Comparison of ENCODE assay signal across 20 cellular contexts in the genomic region with DNA sequence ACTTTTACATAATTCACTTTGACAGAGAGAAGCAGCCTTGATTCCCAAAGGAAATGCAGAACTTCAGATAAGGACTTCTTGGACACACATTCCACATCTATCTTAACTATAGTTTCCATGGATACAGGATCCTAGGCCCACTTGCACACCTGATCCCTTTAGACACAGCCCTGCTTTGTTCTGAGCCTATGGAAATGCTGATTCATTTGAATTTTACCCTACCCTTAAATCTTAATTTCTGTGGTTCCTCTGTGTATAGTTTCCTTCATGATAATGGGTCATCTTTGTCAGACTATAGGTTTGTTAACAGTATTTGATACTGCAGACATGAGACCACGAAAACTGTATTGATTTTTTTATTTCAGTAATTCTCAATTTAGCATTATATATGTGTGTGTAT.
DNase-seq lines count a peak whose midpoint lies in the region; ATAC-seq, FAIRE-seq and TF ChIP-seq lines count a peak whose summit lies in the region.
"Had no signal": no experiment of that assay in that cellular context is flagged by ENCODE, and none has a peak within 500 bp of the region (broad histone marks: within the 10 kb centered on the region; RNA-seq: fewer than 3 reads in every experiment).

No MANE protein-coding gene starts in this region.

- TF ChIP-seq CTCF in HFFc6 (IDR thresholded peaks at IDR 0.05) (no peak), K562 (IDR thresholded peaks at IDR 0.05 in 2 of 3, conservative IDR thresholded peaks at IDR 0.05 in 1 of 3; ENCODE audit: insufficient read depth in 2 of 3, low read depth in 1 of 3, low read length in 3 of 3) (no peak)

- TF ChIP-seq POLR2A in K562 (conservative IDR thresholded peaks at IDR 0.05): no peak

- H4K20me1 ChIP-seq in K562 (replicated peaks; ENCODE audit: control insufficient read depth, insufficient read depth, low read length): no peaks in the 10 kb centered on the region

- H3K79me2 ChIP-seq in K562 (ENCODE audit: control insufficient read depth, insufficient read depth, low read length): no peaks in the 10 kb centered on the region

- no peaks in the 10 kb centered on the region for H3K9me3 Mint-ChIP-seq in activated T-cell treated with anti-CD3 and anti-CD28 coated beads, Interleukin-2, amount 50 U/mL, for 24 hours
- H3K9me3 Mint-ChIP-seq in HFFc6: no peaks in the 10 kb centered on the region
- no peaks in the 10 kb centered on the region for H3K9me3 Mint-ChIP-seq in natural killer cell treated with Interleukin-12 subunit alpha and Interleukin-12 subunit beta and Interleukin-15 and Interleukin-18, amount 100 ng/mL, for 72 hours
- H3K9me3 Mint-ChIP-seq: activated T-cell treated with anti-CD3 and anti-CD28 coated beads, Interleukin-2, amount 50 U/mL, for 4 hours; CD8-positive, alpha-beta memory T cell had no signal

- ATAC-seq in K562: no peak
- ATAC-seq in natural killer cell treated with Interleukin-12 subunit alpha and Interleukin-12 subunit beta and Interleukin-15 and Interleukin-18, amount 100 ng/mL, for 72 hours: no peak
- no peak for ATAC-seq in GM21423 (IDR thresholded peaks at IDR 0.05; ENCODE audit: unreplicated experiment)
- ATAC-seq: activated T-cell treated with anti-CD3 and anti-CD28 coated beads, Interleukin-2, amount 50 U/mL, for 4 hours had no signal

- POLR2A ChIA-PET in K562 (lab: Yijun Ruan, JAX): no interaction called here

- no peaks in the 10 kb centered on the region for H3K9me3 ChIP-seq in K562 (replicated peaks; ENCODE audit: control insufficient read depth, insufficient read depth, low read depth, low read length)
- H3K9me3 ChIP-seq: adrenal gland, thoracic aorta had no signal

- H3K9me1 ChIP-seq in K562 (ENCODE audit: control insufficient read depth, insufficient read depth, low read length): no peaks in the 10 kb centered on the region

- CTCF ChIA-PET in K562 (lab: Yijun Ruan, JAX; ENCODE audit: low intra/inter-chr PET ratio): no interaction called here

- H2AFZ ChIP-seq in K562 (ENCODE audit: low read depth, low read length): no peak overlapping the region

- intact Hi-C loops in K562 (cut with micrococcal nuclease): no loop called here

- no peak for DNase-seq in activated T-cell treated with anti-CD3 and anti-CD28 coated beads, Interleukin-2, amount 50 U/mL, for 24 hours
- DNase-seq in activated T-cell treated with anti-CD3 and anti-CD28 coated beads for 4 hours (no peak), HFFc6 (no peak), K562 (ENCODE audit: extremely low read depth in 1 of 4, low spot score in 3 of 4) (no peak), NCI-H446 (lab: John Stamatoyannopoulos, UW) (no peak), mesenteric fat pad (ENCODE audit: low spot score) (no peak)
- DNase-seq in natural killer cell treated with Interleukin-12 subunit alpha and Interleukin-12 subunit beta and Interleukin-15 and Interleukin-18, amount 100 ng/mL, for 72 hours (ENCODE audit: low spot score): no peak
- DNase-seq: ACHN; activated CD4-positive, alpha-beta T cell treated with anti-CD3 and anti-CD28 coated beads for 4 hours; activated T-cell treated with anti-CD3 and anti-CD28 coated beads, Interleukin-2, amount 50 U/mL, for 4 hours; CD8-positive, alpha-beta memory T cell; DMS79 treated with DMSO at 0.1 percent for 48 hours; foreskin melanocyte; KG1; NCI-H2029 treated with DMSO at 0.1 percent for 48 hours; NCI-H526 had no signal

- H3K27me3 ChIP-seq in K562 (ENCODE audit: control insufficient read depth in 2 of 2, insufficient read depth in 2 of 2, low read length in 2 of 2): no peaks in the 10 kb centered on the region
- H3K27me3 ChIP-seq: adrenal gland, cardiac muscle cell had no signal

- WGBS in K562 (ENCODE audit: insufficient coverage, low coverage, missing lambda C conversion rate): 90% methylated on average over 1 of the region's 1 CpG

- in situ Hi-C loops in K562 (cut with MboI): no loop called here

- no peak overlapping the region for H3K27ac ChIP-seq in K562 (ENCODE audit: extremely low read depth, low read depth, low read length)
- H3K27ac ChIP-seq: cardiac muscle cell, thoracic aorta had no signal

- no TSS peak for BruUV-seq in K562 (replicated peaks; lab: Mats Ljungman, UMichigan)

- no peak overlapping the region for H3K4me2 ChIP-seq in K562 (ENCODE audit: insufficient read depth, low read length)

- no peaks in the 10 kb centered on the region for H3K27me3 Mint-ChIP-seq in activated T-cell treated with anti-CD3 and anti-CD28 coated beads, Interleukin-2, amount 50 U/mL, for 24 hours
- peaks cover 4% of the 10 kb centered on the region; the same call in 1 of the 2 replicates for H3K27me3 Mint-ChIP-seq in HFFc6 (ENCODE audit: insufficient read depth)
- H3K27me3 Mint-ChIP-seq in natural killer cell treated with Interleukin-12 subunit alpha and Interleukin-12 subunit beta and Interleukin-15 and Interleukin-18, amount 100 ng/mL, for 72 hours: no peaks in the 10 kb centered on the region
- H3K27me3 Mint-ChIP-seq: CD8-positive, alpha-beta memory T cell had no signal

- TF ChIP-seq EP300 in K562 (IDR thresholded peaks at IDR 0.05; ENCODE audit: low read length): no peak

- no peak for FAIRE-seq in K562 (lab: Jason Lieb, UNC)

- no peak overlapping the region for H3K4me3 ChIP-seq in K562
- H3K4me3 ChIP-seq: adrenal gland, cardiac muscle cell, thoracic aorta had no signal

- peaks cover 66% of the 10 kb centered on the region for H3K36me3 Mint-ChIP-seq in activated T-cell treated with anti-CD3 and anti-CD28 coated beads, Interleukin-2, amount 50 U/mL, for 24 hours (ENCODE audit: low read depth)
- peaks cover 29% of the 10 kb centered on the region for H3K36me3 Mint-ChIP-seq in HFFc6 (ENCODE audit: low read depth)
- H3K36me3 Mint-ChIP-seq in natural killer cell treated with Interleukin-12 subunit alpha and Interleukin-12 subunit beta and Interleukin-15 and Interleukin-18, amount 100 ng/mL, for 72 hours: peaks cover 6% of the 10 kb centered on the region

- no peak for TF ChIP-seq RAD21 in K562 (CRISPR knock-in tag; conservative IDR thresholded peaks at IDR 0.05 in 1 of 2, IDR thresholded peaks at IDR 0.05 in 1 of 2)

- no peak overlapping the region for H3K9ac ChIP-seq in K562 (ENCODE audit: insufficient read depth in 1 of 2, low read depth in 2 of 2, low read length in 2 of 2)

- no peaks in the 10 kb centered on the region for H3K4me1 ChIP-seq in K562 (replicated peaks in 1 of 2; ENCODE audit: control insufficient read depth in 2 of 2, insufficient read depth in 2 of 2, low read length in 2 of 2)

- H3K4me1 Mint-ChIP-seq in activated T-cell treated with anti-CD3 and anti-CD28 coated beads, Interleukin-2, amount 50 U/mL, for 24 hours (ENCODE audit: low read depth): peaks cover 27% of the 10 kb centered on the region
- peaks cover 59% of the 10 kb centered on the region for H3K4me1 Mint-ChIP-seq in HFFc6 (ENCODE audit: low read depth)
- peaks cover 14 to 33% of the 10 kb centered on the region in 2 donors for H3K4me1 Mint-ChIP-seq in natural killer cell treated with Interleukin-12 subunit alpha and Interleukin-12 subunit beta and Interleukin-15 and Interleukin-18, amount 100 ng/mL, for 72 hours (ENCODE audit: low read depth in 2 of 2)

- H3K36me3 ChIP-seq in K562 (ENCODE audit: control insufficient read depth, insufficient read depth, low read length): no peaks in the 10 kb centered on the region
- H3K36me3 ChIP-seq: adrenal gland, cardiac muscle cell, thoracic aorta had no signal

- peak overlapping the region; percentile 68 for H3K27ac Mint-ChIP-seq in activated T-cell treated with anti-CD3 and anti-CD28 coated beads, Interleukin-2, amount 50 U/mL, for 24 hours
- H3K27ac Mint-ChIP-seq in HFFc6: peak overlapping the region; percentile 74; the same call in 1 of the 2 replicates
- peak overlapping the region; percentile 58 to 75 for H3K27ac Mint-ChIP-seq in natural killer cell treated with Interleukin-12 subunit alpha and Interleukin-12 subunit beta and Interleukin-15 and Interleukin-18, amount 100 ng/mL, for 72 hours

- H3K4me3 Mint-ChIP-seq in activated T-cell treated with anti-CD3 and anti-CD28 coated beads, Interleukin-2, amount 50 U/mL, for 24 hours: no peak overlapping the region
- no peak overlapping the region for H3K4me3 Mint-ChIP-seq in HFFc6
- no peak overlapping the region for H3K4me3 Mint-ChIP-seq in natural killer cell treated with Interleukin-12 subunit alpha and Interleukin-12 subunit beta and Interleukin-15 and Interleukin-18, amount 100 ng/mL, for 72 hours
- H3K4me3 Mint-ChIP-seq: activated T-cell treated with anti-CD3 and anti-CD28 coated beads, Interleukin-2, amount 50 U/mL, for 4 hours; CD8-positive, alpha-beta memory T cell had no signal

TF ChIP-seq in K562, 482 proteins besides CTCF, POLR2A, EP300 and RAD21 (continues in another document):
- TF ChIP-seq CCNT2 (IDR thresholded peaks at IDR 0.05; ENCODE audit: borderline replicate concordance, extremely low read depth, insufficient read length, low read depth, low read length) (no peak), ZNF316 (IDR thresholded peaks at IDR 0.05) (peak; percentile 53), GTF2E2 (tag; IDR thresholded peaks at IDR 0.05) (no peak), YBX1 (IDR thresholded peaks at IDR 0.05) (no peak), RFX1 (IDR thresholded peaks at IDR 0.05) (peak; percentile 46; the same call in 1 of the 2 replicates), ZNF764 (CRISPR knock-in tag; IDR thresholded peaks at IDR 0.05; ENCODE audit: low read depth) (no peak), MYNN (IDR thresholded peaks at IDR 0.05) (0 out of 2 replicates have a peak, but pooled peaks have one; percentile 2), MYNN (CRISPR knock-in tag; IDR thresholded peaks at IDR 0.05) (no peak)
- TF ChIP-seq, protein P1, sequence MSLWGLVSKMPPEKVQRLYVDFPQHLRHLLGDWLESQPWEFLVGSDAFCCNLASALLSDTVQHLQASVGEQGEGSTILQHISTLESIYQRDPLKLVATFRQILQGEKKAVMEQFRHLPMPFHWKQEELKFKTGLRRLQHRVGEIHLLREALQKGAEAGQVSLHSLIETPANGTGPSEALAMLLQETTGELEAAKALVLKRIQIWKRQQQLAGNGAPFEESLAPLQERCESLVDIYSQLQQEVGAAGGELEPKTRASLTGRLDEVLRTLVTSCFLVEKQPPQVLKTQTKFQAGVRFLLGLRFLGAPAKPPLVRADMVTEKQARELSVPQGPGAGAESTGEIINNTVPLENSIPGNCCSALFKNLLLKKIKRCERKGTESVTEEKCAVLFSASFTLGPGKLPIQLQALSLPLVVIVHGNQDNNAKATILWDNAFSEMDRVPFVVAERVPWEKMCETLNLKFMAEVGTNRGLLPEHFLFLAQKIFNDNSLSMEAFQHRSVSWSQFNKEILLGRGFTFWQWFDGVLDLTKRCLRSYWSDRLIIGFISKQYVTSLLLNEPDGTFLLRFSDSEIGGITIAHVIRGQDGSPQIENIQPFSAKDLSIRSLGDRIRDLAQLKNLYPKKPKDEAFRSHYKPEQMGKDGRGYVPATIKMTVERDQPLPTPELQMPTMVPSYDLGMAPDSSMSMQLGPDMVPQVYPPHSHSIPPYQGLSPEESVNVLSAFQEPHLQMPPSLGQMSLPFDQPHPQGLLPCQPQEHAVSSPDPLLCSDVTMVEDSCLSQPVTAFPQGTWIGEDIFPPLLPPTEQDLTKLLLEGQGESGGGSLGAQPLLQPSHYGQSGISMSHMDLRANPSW (CRISPR knock-in tag; IDR thresholded peaks at IDR 0.05): no peak
